In the genomic region with DNA sequence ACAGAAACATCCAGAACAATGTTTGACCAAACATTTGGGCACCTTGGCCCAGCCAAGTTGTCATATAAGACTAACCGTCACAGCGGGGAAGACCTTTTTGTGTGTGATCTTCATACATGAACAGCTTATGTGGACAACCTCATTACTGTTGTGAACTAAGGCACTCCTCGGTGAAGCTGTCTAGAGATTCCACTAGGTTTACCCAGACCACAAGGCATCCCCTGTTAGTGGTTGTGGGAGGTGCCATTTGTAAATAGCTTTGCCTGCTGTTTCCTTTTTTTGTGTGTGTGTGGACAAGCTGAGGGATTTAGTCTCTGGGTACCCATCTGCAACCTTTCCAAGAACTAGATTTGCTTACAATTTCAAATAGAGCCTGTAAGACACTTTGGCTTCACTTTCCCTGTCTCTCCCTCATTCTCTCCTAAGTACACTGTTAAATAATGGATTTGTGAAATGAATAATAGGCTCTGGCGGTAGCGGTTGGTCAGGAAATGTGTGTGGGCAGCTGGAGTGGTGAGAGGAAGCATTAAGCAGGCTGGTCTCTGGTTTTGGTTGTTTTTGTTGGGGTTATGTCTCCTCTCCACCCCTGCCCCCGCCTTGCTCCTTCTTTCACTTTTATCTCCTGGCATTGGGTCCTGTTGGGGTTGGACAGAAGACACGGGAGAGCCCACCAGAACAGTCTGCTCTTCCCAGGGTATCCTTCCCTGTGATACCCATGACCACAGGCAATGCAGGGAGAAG, we compare ENCODE assay signal across 22 cellular contexts.
DNase-seq lines count a peak whose midpoint lies in the region; ATAC-seq and TF ChIP-seq lines count a peak whose summit lies in the region.
"Had no signal": no experiment of that assay in that cellular context is flagged by ENCODE, and none has a peak within 500 bp of the region (broad histone marks: within the 10 kb centered on the region; RNA-seq: fewer than 3 reads in every experiment).

No MANE protein-coding gene starts in this region.

- H3K4me3 ChIP-seq in BLaER1 treated with 17β-estradiol and CSF1 and Interleukin-3, amounts not matched to agents 10 nM and 100 nM, result peak overlapping the region in 5 of 10 experiments; percentile 2 to 36 (median 14); a peak in 6 of 20 replicates
- H3K4me3 ChIP-seq in PC-3 (ENCODE audit: low read length), result no peak overlapping the region
- H3K4me3 ChIP-seq: HAP-1, SJCRH30, upper lobe of left lung had no signal

- peaks cover 0 to 13% (median 0%) of the 10 kb centered on the region in 11 experiments; a peak in 8 of 22 replicates for H3K9me3 ChIP-seq in BLaER1 treated with 17β-estradiol and CSF1 and Interleukin-3, amounts not matched to agents 10 nM and 100 nM (replicated peaks in 1 of 11)
- H3K9me3 ChIP-seq in PC-3 (ENCODE audit: low read length), result no peaks in the 10 kb centered on the region
- H3K9me3 ChIP-seq: Caco-2, HAP-1, SJCRH30, upper lobe of left lung had no signal

- H3K27ac ChIP-seq in BLaER1 treated with 17β-estradiol and CSF1 and Interleukin-3, amounts not matched to agents 10 nM and 100 nM, result 0 out of 22 replicates have a peak overlapping the region, but pooled peaks of 1 of the 11 experiments have one; percentile 8
- H3K27ac ChIP-seq in PC-3 (ENCODE audit: low read length), result no peak overlapping the region
- H3K27ac ChIP-seq: SJCRH30, upper lobe of left lung had no signal

- H3K9me2 ChIP-seq in PC-3 (replicated peaks; ENCODE audit: low read length), result no peaks in the 10 kb centered on the region

- peaks cover 19% of the 10 kb centered on the region for H3K27me3 Mint-ChIP-seq in dendritic cell treated with granulocyte-macrophage colony-stimulating factor and Interleukin-4, amounts not matched to agents 40 ng/mL and 50 ng/mL, for 4 days
- H3K27me3 Mint-ChIP-seq: brain had no signal

- TF ChIP-seq CTCF in PC-3 (conservative IDR thresholded peaks at IDR 0.05; ENCODE audit: low read depth, low read length), result no peak

- peaks cover 12% of the 10 kb centered on the region for H3K9me3 Mint-ChIP-seq in dendritic cell treated with granulocyte-macrophage colony-stimulating factor and Interleukin-4, amounts not matched to agents 40 ng/mL and 50 ng/mL, for 4 days

- no peaks in the 10 kb centered on the region for H3K36me3 Mint-ChIP-seq in dendritic cell treated with granulocyte-macrophage colony-stimulating factor and Interleukin-4, amounts not matched to agents 40 ng/mL and 50 ng/mL, for 4 days (ENCODE audit: low read depth)
- H3K36me3 Mint-ChIP-seq: brain had no signal

- H3K27ac Mint-ChIP-seq in dendritic cell treated with granulocyte-macrophage colony-stimulating factor and Interleukin-4, amounts not matched to agents 40 ng/mL and 50 ng/mL, for 4 days, result peak overlapping the region; percentile 12
- H3K27ac Mint-ChIP-seq: activated T-helper 2 cell treated with anti-CD3 and anti-CD28 coated beads, Interferon-gamma antibody, Interleukin-2, Interleukin-4, amounts not matched to agents 10 μg/mL and 5 μg/mL and 100 μg/mL, durations not matched to agents 14 hours and 24 hours and 36 hours had no signal

- peaks cover 20 to 32% (median 22%) of the 10 kb centered on the region in 10 experiments for H3K4me1 ChIP-seq in BLaER1 treated with 17β-estradiol and CSF1 and Interleukin-3, amounts not matched to agents 10 nM and 100 nM
- peaks cover 7% of the 10 kb centered on the region for H3K4me1 ChIP-seq in PC-3 (ENCODE audit: insufficient read depth, low read length)
- H3K4me1 ChIP-seq: Caco-2, HAP-1, SJCRH30, upper lobe of left lung had no signal

- no TSS peak for BruUV-seq in PC-3 (replicated peaks; lab: Mats Ljungman, UMichigan)

- H2AFZ ChIP-seq in PC-3 (ENCODE audit: low read length), result no peak overlapping the region

- H3F3A ChIP-seq in PC-3 (ENCODE audit: low read length, unreplicated experiment), result no peaks in the 10 kb centered on the region

- ATAC-seq in PC-3, result no peak
- ATAC-seq: left lobe of liver had no signal

- intact Hi-C loops in dendritic cell treated with granulocyte-macrophage colony-stimulating factor and Interleukin-4, amounts not matched to agents 40 ng/mL and 50 ng/mL, for 4 days (cut with micrococcal nuclease), result no loop called here
- intact Hi-C loops in PC-3 (cut with micrococcal nuclease), result no loop called here

- peak; percentile 2 for DNase-seq in NCI-H1092 treated with DMSO at 0.1 percent for 48 hours (lab: John Stamatoyannopoulos, UW)
- DNase-seq in NCI-H1092 (lab: John Stamatoyannopoulos, UW), result no peak
- DNase-seq in MV-4-11 (lab: John Stamatoyannopoulos, UW), result peak; percentile 74
- no peak for DNase-seq in PC-3
- DNase-seq in T-helper 9 cell, result no peak
- no peak for DNase-seq in ureter (ENCODE audit: low spot score)
- DNase-seq: 8988T; activated CD8-positive, alpha-beta memory T cell treated with anti-CD3 and anti-CD28 coated beads, Interleukin-2, amount 50 U/mL, for 48 hours; AML-193; Caco-2; effector CD4-positive, alpha-beta T cell; erythroblast; NCI-H1105 treated with DMSO at 0.1 percent for 48 hours; NCI-H2081; SJCRH30; upper lobe of left lung had no signal

- H3K36me3 ChIP-seq in BLaER1 treated with 17β-estradiol and CSF1 and Interleukin-3, amounts not matched to agents 10 nM and 100 nM, result no peaks in the 10 kb centered on the region
- H3K36me3 ChIP-seq in PC-3 (ENCODE audit: low read depth, low read length), result no peaks in the 10 kb centered on the region
- H3K36me3 ChIP-seq: HAP-1, SJCRH30, upper lobe of left lung had no signal

- no peaks in the 10 kb centered on the region for H4K20me1 ChIP-seq in BLaER1 treated with 17β-estradiol and CSF1 and Interleukin-3, amounts not matched to agents 10 nM and 100 nM
- H4K20me1 ChIP-seq in PC-3 (ENCODE audit: low read length), result no peaks in the 10 kb centered on the region

- peak overlapping the region; percentile 55 for H3K4me3 Mint-ChIP-seq in dendritic cell treated with granulocyte-macrophage colony-stimulating factor and Interleukin-4, amounts not matched to agents 40 ng/mL and 50 ng/mL, for 4 days
- H3K4me3 Mint-ChIP-seq: brain had no signal

- CTCF ChIA-PET in PC-3 (lab: Charles Lee), result no interaction called here

- H3K4me1 Mint-ChIP-seq in dendritic cell treated with granulocyte-macrophage colony-stimulating factor and Interleukin-4, amounts not matched to agents 40 ng/mL and 50 ng/mL, for 4 days (ENCODE audit: low read depth), result peaks cover 15% of the 10 kb centered on the region

- peak overlapping the region; percentile 67 to 90 (median 82) for H3K4me2 ChIP-seq in BLaER1 treated with 17β-estradiol and CSF1 and Interleukin-3, amounts not matched to agents 10 nM and 100 nM
- H3K4me2 ChIP-seq in PC-3 (ENCODE audit: low read length), result no peak overlapping the region

- peak overlapping the region in 2 of 11 experiments; percentile 9 to 21; a peak in 1 of 22 replicates for H3K9ac ChIP-seq in BLaER1 treated with 17β-estradiol and CSF1 and Interleukin-3, amounts not matched to agents 10 nM and 100 nM
- H3K9ac ChIP-seq in PC-3 (ENCODE audit: low read length), result no peak overlapping the region

- no peaks in the 10 kb centered on the region; a peak in 1 of 22 replicates for H3K27me3 ChIP-seq in BLaER1 treated with 17β-estradiol and CSF1 and Interleukin-3, amounts not matched to agents 10 nM and 100 nM
- peaks cover 56% of the 10 kb centered on the region for H3K27me3 ChIP-seq in PC-3 (ENCODE audit: low read length)
- H3K27me3 ChIP-seq: SJCRH30, upper lobe of left lung had no signal

- POLR2A ChIA-PET in PC-3 (lab: Charles Lee; ENCODE audit: unreplicated experiment), result no interaction called here

- no peaks in the 10 kb centered on the region for H3K79me2 ChIP-seq in PC-3 (ENCODE audit: low read length)

Comparison
In these comparisons a context has a peak if more than half of its experiments do, and no peak if none do; other contexts are left out.
1. DNase-seq: peak in NCI-H1092 treated with DMSO at 0.1 percent for 48 hours (single experiment) and MV-4-11 (single experiment); none in NCI-H1092 (single experiment), PC-3 (single experiment), T-helper 9 cell (single experiment) and ureter (single experiment).